In the genomic region with DNA sequence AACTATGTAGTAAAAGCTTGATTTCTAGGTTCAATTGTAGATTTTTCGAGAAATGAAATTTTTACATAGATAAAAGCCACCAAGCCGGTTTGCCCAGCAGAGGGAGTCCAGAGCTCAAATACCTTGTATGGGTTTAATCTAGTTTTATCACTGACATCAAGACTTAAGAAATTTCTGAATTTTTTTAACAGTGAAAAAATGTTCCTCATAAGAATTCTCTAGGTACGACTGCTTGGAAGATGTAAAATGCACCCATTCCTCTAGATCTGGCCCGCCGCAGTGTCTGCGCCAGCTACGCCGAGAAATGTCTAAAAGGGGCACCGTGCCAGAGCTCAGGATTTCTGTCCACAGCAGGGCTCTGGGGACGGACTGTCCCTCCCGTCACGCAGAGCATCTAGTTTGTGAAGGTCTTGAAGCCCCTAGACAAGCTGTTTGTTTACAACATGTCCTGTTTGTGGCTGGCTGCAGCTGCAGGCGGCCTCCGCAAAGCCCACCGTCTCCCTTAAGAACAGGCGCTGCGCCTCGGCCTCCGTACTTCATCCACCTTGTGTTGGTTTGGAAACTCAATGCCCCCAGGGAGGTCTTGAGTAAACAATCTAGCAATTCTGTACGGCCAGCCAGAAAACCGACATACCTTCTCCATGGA, we compare ENCODE assay signal across 7 cellular contexts.
DNase-seq lines count a peak whose midpoint lies in the region; ATAC-seq and TF ChIP-seq lines count a peak whose summit lies in the region.

No MANE protein-coding gene starts in this region.

- TF ChIP-seq CTCF in GM12864 (IDR thresholded peaks at IDR 0.05; ENCODE audit: low read depth, low read length, missing control alignments) (peak; percentile 24), OCI-LY3 (IDR thresholded peaks at IDR 0.05; ENCODE audit: low read depth, low read length) (peak; percentile 67)

- H3K36me3 ChIP-seq in OCI-LY3 (replicated peaks; ENCODE audit: low read depth, low read length), result no peaks in the 10 kb centered on the region

- DNase-seq in GM12864 (ENCODE audit: low read depth), result no peak
- DNase-seq in cerebellar cortex (ENCODE audit: low spot score), result peak; percentile 67
- peak; percentile 20 for DNase-seq in middle frontal gyrus (ENCODE audit: extremely low spot score, low spot score)
- DNase-seq in NCI-H2081 (lab: John Stamatoyannopoulos, UW), result no peak

- H3K4me3 ChIP-seq in GM12864 (ENCODE audit: low read depth, low read length) (no peak overlapping the region), OCI-LY3 (ENCODE audit: low read length) (no peak overlapping the region)

- 0 out of 2 replicates have a peak, but pooled peaks cover 3% of the 10 kb centered on the region for H3K4me1 ChIP-seq in OCI-LY3 (ENCODE audit: low read length)

- H3K9ac ChIP-seq in OCI-LY3 (ENCODE audit: low read length), result no peak overlapping the region

- H3K4me2 ChIP-seq in OCI-LY3 (ENCODE audit: low read length), result no peak overlapping the region

- ATAC-seq in GM18868 (IDR thresholded peaks at IDR 0.05; ENCODE audit: unreplicated experiment) (no peak), HG03457 (IDR thresholded peaks at IDR 0.05; ENCODE audit: unreplicated experiment) (no peak)

- 0 out of 2 replicates have a peak, but pooled peaks cover 3% of the 10 kb centered on the region for H4K20me1 ChIP-seq in OCI-LY3 (ENCODE audit: insufficient read depth, low read length)

- no peaks in the 10 kb centered on the region for H3K79me2 ChIP-seq in OCI-LY3 (ENCODE audit: low read length)

- H3K9me3 ChIP-seq in OCI-LY3 (ENCODE audit: insufficient read depth, low read length), result no peaks in the 10 kb centered on the region

- no peak overlapping the region for H2AFZ ChIP-seq in OCI-LY3 (ENCODE audit: low read depth, low read length)

- H3K27ac ChIP-seq in OCI-LY3 (ENCODE audit: low read length), result no peak overlapping the region

- no peaks in the 10 kb centered on the region for H3K27me3 ChIP-seq in OCI-LY3 (ENCODE audit: low read depth, low read length)

Comparison
In these comparisons a context has a peak if more than half of its experiments do, and no peak if none do; other contexts are left out.
1. DNase-seq: peak in cerebellar cortex (single experiment) and middle frontal gyrus (single experiment); none in GM12864 (single experiment) and NCI-H2081 (0 of 2).